In the genomic region with DNA sequence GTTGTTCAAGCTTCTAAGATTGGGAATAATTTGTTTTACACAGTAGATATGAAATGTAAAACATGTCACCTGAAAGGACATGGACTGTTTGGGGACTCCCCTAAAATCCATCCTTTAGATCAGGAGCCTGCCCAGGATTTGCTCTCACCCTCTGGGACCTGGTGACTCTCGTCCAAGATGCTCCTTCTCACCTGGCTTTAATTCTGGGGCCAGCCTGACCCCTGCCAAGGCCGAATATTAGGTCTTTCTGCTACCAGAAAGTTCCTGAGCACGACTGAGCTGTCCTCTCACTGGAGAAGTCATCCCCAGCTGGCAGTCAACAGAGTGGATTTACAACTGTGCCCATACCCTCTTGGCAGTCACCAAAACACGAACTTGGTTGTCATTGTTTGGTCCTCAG, we compare ENCODE assay signal across 1 cellular context.
TF ChIP-seq lines count a peak whose summit lies in the region.

No MANE protein-coding gene starts in this region.

TF ChIP-seq in GM12878, 131 proteins besides CTCF, POLR2A, EP300 and RAD21:
- no peak for TF ChIP-seq MEF2B (IDR thresholded peaks at IDR 0.05; ENCODE audit: partially characterized antibody, poor library complexity, severe bottlenecking)
- TF ChIP-seq NBN (IDR thresholded peaks at IDR 0.05), result no peak
- no peak for TF ChIP-seq ESRRA (IDR thresholded peaks at IDR 0.05; ENCODE audit: low read length)
- TF ChIP-seq, protein P1, sequence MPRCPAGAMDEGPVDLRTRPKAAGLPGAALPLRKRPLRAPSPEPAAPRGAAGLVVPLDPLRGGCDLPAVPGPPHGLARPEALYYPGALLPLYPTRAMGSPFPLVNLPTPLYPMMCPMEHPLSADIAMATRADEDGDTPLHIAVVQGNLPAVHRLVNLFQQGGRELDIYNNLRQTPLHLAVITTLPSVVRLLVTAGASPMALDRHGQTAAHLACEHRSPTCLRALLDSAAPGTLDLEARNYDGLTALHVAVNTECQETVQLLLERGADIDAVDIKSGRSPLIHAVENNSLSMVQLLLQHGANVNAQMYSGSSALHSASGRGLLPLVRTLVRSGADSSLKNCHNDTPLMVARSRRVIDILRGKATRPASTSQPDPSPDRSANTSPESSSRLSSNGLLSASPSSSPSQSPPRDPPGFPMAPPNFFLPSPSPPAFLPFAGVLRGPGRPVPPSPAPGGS (IDR thresholded peaks at IDR 0.05; ENCODE audit: borderline replicate concordance, insufficient read depth, low read depth, low read length, poor library complexity, severe bottlenecking), result no peak
- no peak for TF ChIP-seq HDGF (IDR thresholded peaks at IDR 0.05)
- TF ChIP-seq NR2F1 (conservative IDR thresholded peaks at IDR 0.05), result no peak
- TF ChIP-seq CREM (IDR thresholded peaks at IDR 0.05; ENCODE audit: low read depth), result no peak
- TF ChIP-seq RELA (IDR thresholded peaks at IDR 0.05; ENCODE audit: borderline replicate concordance, partially characterized antibody), result no peak
- TF ChIP-seq POU2F2 (IDR thresholded peaks at IDR 0.05; ENCODE audit: borderline replicate concordance, low read depth, low read length), result no peak
- TF ChIP-seq ASH2L (IDR thresholded peaks at IDR 0.05; ENCODE audit: borderline replicate concordance, low read depth), result no peak
- TF ChIP-seq SMAD1 (IDR thresholded peaks at IDR 0.05; ENCODE audit: low read depth, partially characterized antibody), result no peak
- TF ChIP-seq, protein P2, sequence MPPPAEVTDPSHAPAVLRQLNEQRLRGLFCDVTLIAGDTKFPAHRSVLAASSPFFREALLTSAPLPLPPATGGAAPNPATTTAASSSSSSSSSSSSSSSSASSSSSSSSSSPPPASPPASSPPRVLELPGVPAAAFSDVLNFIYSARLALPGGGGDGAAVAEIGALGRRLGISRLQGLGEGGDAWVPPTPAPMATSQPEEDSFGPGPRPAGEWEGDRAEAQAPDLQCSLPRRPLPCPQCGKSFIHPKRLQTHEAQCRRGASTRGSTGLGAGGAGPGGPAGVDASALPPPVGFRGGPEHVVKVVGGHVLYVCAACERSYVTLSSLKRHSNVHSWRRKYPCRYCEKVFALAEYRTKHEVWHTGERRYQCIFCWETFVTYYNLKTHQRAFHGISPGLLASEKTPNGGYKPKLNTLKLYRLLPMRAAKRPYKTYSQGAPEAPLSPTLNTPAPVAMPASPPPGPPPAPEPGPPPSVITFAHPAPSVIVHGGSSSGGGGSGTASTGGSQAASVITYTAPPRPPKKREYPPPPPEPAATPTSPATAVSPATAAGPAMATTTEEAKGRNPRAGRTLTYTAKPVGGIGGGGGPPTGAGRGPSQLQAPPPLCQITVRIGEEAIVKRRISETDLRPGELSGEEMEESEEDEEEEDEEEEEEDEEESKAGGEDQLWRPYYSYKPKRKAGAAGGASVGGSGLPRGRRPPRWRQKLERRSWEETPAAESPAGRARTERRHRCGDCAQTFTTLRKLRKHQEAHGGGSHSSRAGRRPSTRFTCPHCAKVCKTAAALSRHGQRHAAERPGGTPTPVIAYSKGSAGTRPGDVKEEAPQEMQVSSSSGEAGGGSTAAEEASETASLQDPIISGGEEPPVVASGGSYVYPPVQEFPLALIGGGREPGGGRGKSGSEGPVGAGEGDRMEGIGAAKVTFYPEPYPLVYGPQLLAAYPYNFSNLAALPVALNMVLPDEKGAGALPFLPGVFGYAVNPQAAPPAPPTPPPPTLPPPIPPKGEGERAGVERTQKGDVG (CRISPR knock-in tag; IDR thresholded peaks at IDR 0.05), result no peak
- TF ChIP-seq CHD1 (IDR thresholded peaks at IDR 0.05; ENCODE audit: low read depth, low read length), result no peak
- no peak for TF ChIP-seq TCF3 (IDR thresholded peaks at IDR 0.05; ENCODE audit: borderline replicate concordance, insufficient read depth, low read depth, low read length)
